Comparison of ENCODE assay signal across 12 cellular contexts in the genomic region with DNA sequence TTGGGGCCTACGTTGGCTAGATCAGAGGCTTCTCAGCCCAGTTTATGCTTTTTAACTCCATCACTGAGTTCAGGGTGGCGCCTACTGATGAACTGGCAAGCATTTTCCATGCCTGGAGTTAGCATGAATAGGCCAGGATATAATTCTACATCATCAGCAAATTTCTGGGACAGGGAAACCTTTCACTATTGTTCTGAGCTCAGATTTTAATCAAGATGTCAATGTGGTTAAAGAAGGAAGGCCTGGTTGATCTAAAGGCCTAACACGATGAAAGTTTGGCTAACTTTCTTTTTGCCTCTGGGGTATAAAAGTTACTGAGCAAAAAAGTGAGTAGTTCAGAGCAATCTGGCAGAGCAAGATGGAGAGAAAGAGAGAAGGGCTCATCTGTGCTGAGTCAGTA. TPM values are rescaled to one million over a fixed set of nuclear protein-coding genes. Genes with fewer than 3 reads are reported as not detected.
A peak's percentile ranks its signal among the peaks of the same experiment; 100 is the strongest.
DNase-seq lines count a peak whose midpoint lies in the region; FAIRE-seq and TF ChIP-seq lines count a peak whose summit lies in the region.
"Had no signal": no experiment of that assay in that cellular context is flagged by ENCODE, and none has a peak within 500 bp of the region (broad histone marks: within the 10 kb centered on the region; RNA-seq: fewer than 3 reads in every experiment).

No MANE protein-coding gene starts in this region.

- WGBS in H9 (ENCODE audit: extremely low coverage, insufficient read length, low lambda C conversion rate): no CpG with 5 or more reads among the region's 3 CpGs

- H2BK12ac ChIP-seq in H9 (ENCODE audit: insufficient read length, low read depth, low read length): peak overlapping the region; percentile 45

- no peaks in the 10 kb centered on the region for H3K36me3 Mint-ChIP-seq in H9 (ENCODE audit: insufficient read depth in 1 of 3, low read depth in 3 of 3)

- H3K4me2 ChIP-seq in H9 (ENCODE audit: insufficient read depth, insufficient read length, low read length): no peak overlapping the region

- H3K18ac ChIP-seq in H9 (ENCODE audit: insufficient read length, low read depth, low read length): no peak overlapping the region

- no peak overlapping the region for H3K4ac ChIP-seq in H9 (ENCODE audit: low read depth, low read length)

- no peak overlapping the region for H4K5ac ChIP-seq in H9 (ENCODE audit: insufficient read length, low read depth, low read length)

- H2BK15ac ChIP-seq in H9 (ENCODE audit: low read depth, low read length): no peak overlapping the region

- DNase-seq in H9: no peak
- DNase-seq in SK-MEL-5 (ENCODE audit: low read depth, low spot score): peak; percentile 91
- DNase-seq in MV-4-11 (lab: John Stamatoyannopoulos, UW): no peak
- no peak for DNase-seq in NCI-H1417 (lab: John Stamatoyannopoulos, UW)
- no peak for DNase-seq in D721Med (ENCODE audit: insufficient read length, low spot score)
- DNase-seq: NCI-H1436 treated with DMSO at 0.1 percent for 48 hours, NCI-H69, RPMI8226 had no signal

- no peak overlapping the region for H3K23ac ChIP-seq in H9 (ENCODE audit: insufficient read length, low read depth, low read length)

- peak overlapping the region in 1 of 3 experiments; percentile 55; a peak in 1 of 7 replicates for H3K27ac Mint-ChIP-seq in H9

- H3K4me3 Mint-ChIP-seq in H9: no peak overlapping the region

- H4K91ac ChIP-seq in H9 (ENCODE audit: insufficient read length, low read depth, low read length): no peak overlapping the region

- H3K4me1 ChIP-seq in H9 (ENCODE audit: insufficient read depth, low read length): no peaks in the 10 kb centered on the region; the same call in none of the 2 replicates
- peaks cover 14% of the 10 kb centered on the region; the same call in 1 of the 2 replicates for H3K4me1 ChIP-seq in iPS-20b (ENCODE audit: insufficient read depth, low read length)

- no peaks in the 10 kb centered on the region for H3K27me3 ChIP-seq in H9 (ENCODE audit: insufficient read depth, low read length)
- H3K27me3 ChIP-seq in iPS-20b (ENCODE audit: insufficient read depth, low read length): no peaks in the 10 kb centered on the region

- no peaks in the 10 kb centered on the region; the same call in 1 of the 2 replicates for H3K79me2 ChIP-seq in H9 (ENCODE audit: insufficient read depth, low read length)

- no peaks in the 10 kb centered on the region for H3K9me3 ChIP-seq in H9 (ENCODE audit: control insufficient read depth, low read depth, low read length)
- H3K9me3 ChIP-seq in iPS-20b (ENCODE audit: insufficient read depth, low read depth, low read length): no peaks in the 10 kb centered on the region

- no peak overlapping the region for H2AK5ac ChIP-seq in H9 (ENCODE audit: insufficient read length, low read length)

- no peak overlapping the region for H2AFZ ChIP-seq in H9 (ENCODE audit: low read length)

- H3K4me3 ChIP-seq in iPS-20b (ENCODE audit: low read length) (no peak overlapping the region), skin epidermis (no peak overlapping the region)

- FAIRE-seq in D721Med (lab: Jason Lieb, UNC): no peak
- FAIRE-seq: colon had no signal

- H3K27ac ChIP-seq in H9 (ENCODE audit: insufficient read length, low read depth, low read length): no peak overlapping the region
- H3K27ac ChIP-seq in iPS-20b (ENCODE audit: low read length): no peak overlapping the region
- H3K27ac ChIP-seq in skin epidermis: peak overlapping the region in 15 of 21 experiments; percentile 2 to 71 (median 39)

- peaks cover 0 to 2% of the 10 kb centered on the region in 2 experiments; a peak in 2 of 5 replicates for H3K9me3 Mint-ChIP-seq in H9

- no peak overlapping the region for H2BK120ac ChIP-seq in H9 (ENCODE audit: low read depth, low read length, poor library complexity, severe bottlenecking)

- H3K14ac ChIP-seq in H9 (ENCODE audit: insufficient read depth, low read length): no peak overlapping the region

- no peak overlapping the region for H2BK20ac ChIP-seq in H9 (ENCODE audit: low read depth, low read length, poor library complexity, severe bottlenecking)

- no peaks in the 10 kb centered on the region for H3K27me3 Mint-ChIP-seq in H9 (ENCODE audit: low read depth)

- no peak overlapping the region for H3K9ac ChIP-seq in H9 (ENCODE audit: extremely low read depth, insufficient read length, low read length)
- H3K9ac ChIP-seq in iPS-20b (ENCODE audit: low read depth, low read length): peak overlapping the region; percentile 45; the same call in 1 of the 2 replicates

- no peaks in the 10 kb centered on the region for H4K20me1 ChIP-seq in H9 (ENCODE audit: control insufficient read depth, insufficient read depth, insufficient read length)

- H3K56ac ChIP-seq in H9 (ENCODE audit: insufficient read length, low read depth, low read length): no peak overlapping the region

- no peak overlapping the region for H4K8ac ChIP-seq in H9 (replicated peaks; ENCODE audit: insufficient read length, low read depth, low read length)

- H3K79me1 ChIP-seq in H9 (ENCODE audit: insufficient read depth, low read depth, low read length, poor library complexity, severe bottlenecking): no peaks in the 10 kb centered on the region

- TF ChIP-seq CTCF in H9 (conservative IDR thresholded peaks at IDR 0.05) (no peak), D721Med (IDR thresholded peaks at IDR 0.05; ENCODE audit: insufficient read depth, missing control alignments) (no peak)

- no peak overlapping the region for H3T11ph ChIP-seq in H9 (ENCODE audit: low read length)

- in situ Hi-C loops in SK-MEL-5 (cut with HindIII; ENCODE audit: low pct_unique_long_range_greater_than_20kb, low sequenced_read_pairs): no loop called here

- no peak overlapping the region for H2BK5ac ChIP-seq in H9 (ENCODE audit: insufficient read length, low read length)

- no peaks in the 10 kb centered on the region for H3K36me3 ChIP-seq in iPS-20b (ENCODE audit: insufficient read depth, low read depth, low read length)

- no peaks in the 10 kb centered on the region for H3K23me2 ChIP-seq in H9 (ENCODE audit: insufficient read length, low read depth, low read length, poor library complexity, severe bottlenecking)

- peaks cover 23 to 25% of the 10 kb centered on the region in 2 experiments for H3K4me1 Mint-ChIP-seq in H9

RNA-seq across cellular contexts. Expression of a gene that starts 21.7 kb away (rescaled TPM):
- 419 and 425 TPM in 2 replicates for total RNA-seq in H9 (2021)
- 30.3 and 40.0 TPM in 2 replicates for total RNA-seq in SK-MEL-5 (2014; rRNA removed; shearing (Covaris generic))
- polyA plus RNA-seq in SK-MEL-5 (2015; cell fraction: cytosol; rRNA removed): 115 and 191 TPM in 2 replicates
- polyA plus RNA-seq in SK-MEL-5 (2015; cell fraction: nucleus; rRNA removed): 13.4 and 25.1 TPM in 2 replicates

RNA-seq across cellular contexts. Expression of a gene that starts 27.0 kb away (rescaled TPM):
- total RNA-seq in H9 (2021): 101 and 105 TPM in 2 replicates
- total RNA-seq in SK-MEL-5 (2014; rRNA removed; shearing (Covaris generic)): 1.1 and 1.4 TPM in 2 replicates
- polyA plus RNA-seq in SK-MEL-5 (2015; cell fraction: cytosol; rRNA removed): 1.4 and 4.8 TPM in 2 replicates
- 17.1 and 88.5 TPM in 2 replicates for polyA plus RNA-seq in SK-MEL-5 (2015; cell fraction: nucleus; rRNA removed)

RNA-seq across cellular contexts. Expression of a gene that starts 28.5 kb away (rescaled TPM):
- total RNA-seq in H9 (2021): 498 and 500 TPM in 2 replicates
- 0.32 and 0.79 TPM in 2 replicates for total RNA-seq in SK-MEL-5 (2014; rRNA removed; shearing (Covaris generic))
- polyA plus RNA-seq in SK-MEL-5 (2015; cell fraction: cytosol; rRNA removed): 0.23 and 0.33 TPM in 2 replicates
- polyA plus RNA-seq in SK-MEL-5 (2015; cell fraction: nucleus; rRNA removed): 1.2 TPM in 1 of 2 replicates, not detected in the other

RNA-seq across cellular contexts. Expression of a gene that starts 34.7 kb away (rescaled TPM):
- 421 and 425 TPM in 2 replicates for total RNA-seq in H9 (2021)
- 4.2 and 8.0 TPM in 2 replicates for total RNA-seq in SK-MEL-5 (2014; rRNA removed; shearing (Covaris generic))
- 13.3 and 23.9 TPM in 2 replicates for polyA plus RNA-seq in SK-MEL-5 (2015; cell fraction: cytosol; rRNA removed)
- 3.2 TPM in 1 of 2 replicates, not detected in the other for polyA plus RNA-seq in SK-MEL-5 (2015; cell fraction: nucleus; rRNA removed)

RNA-seq across cellular contexts. Expression of a gene that starts 43.0 kb away (rescaled TPM):
- not detected in 2 replicates for total RNA-seq in H9 (2021)
- total RNA-seq in SK-MEL-5 (2014; rRNA removed; shearing (Covaris generic)): not detected in 2 replicates
- polyA plus RNA-seq in SK-MEL-5 (2015; cell fraction: cytosol; rRNA removed): not detected in 2 replicates
- not detected in 2 replicates for polyA plus RNA-seq in SK-MEL-5 (2015; cell fraction: nucleus; rRNA removed)
- total RNA-seq: subcutaneous adipose tissue had no signal

Comparison
In these comparisons a context has a peak if more than half of its experiments do, and no peak if none do; other contexts are left out.
1. H3K27ac ChIP-seq: peak in skin epidermis (15 of 21); none in H9 (single experiment) and iPS-20b (single experiment).
2. RNA of a gene that starts 21.7 kb away (total RNA-seq): 419 to 425 TPM in H9; 30.3 to 40.0 TPM in SK-MEL-5; every median in the first group is over 10 times any median in the second.
3. RNA of a gene that starts 27.0 kb away (total RNA-seq): 101 to 105 TPM in H9; 1.1 to 1.4 TPM in SK-MEL-5; every median in the first group is over 10 times any median in the second.
4. RNA of a gene that starts 28.5 kb away (total RNA-seq): 498 to 500 TPM in H9; 0.32 to 0.79 TPM in SK-MEL-5; every median in the first group is over 100 times any median in the second.